1 cellular context compared by ENCODE assay signal in the genomic region with DNA sequence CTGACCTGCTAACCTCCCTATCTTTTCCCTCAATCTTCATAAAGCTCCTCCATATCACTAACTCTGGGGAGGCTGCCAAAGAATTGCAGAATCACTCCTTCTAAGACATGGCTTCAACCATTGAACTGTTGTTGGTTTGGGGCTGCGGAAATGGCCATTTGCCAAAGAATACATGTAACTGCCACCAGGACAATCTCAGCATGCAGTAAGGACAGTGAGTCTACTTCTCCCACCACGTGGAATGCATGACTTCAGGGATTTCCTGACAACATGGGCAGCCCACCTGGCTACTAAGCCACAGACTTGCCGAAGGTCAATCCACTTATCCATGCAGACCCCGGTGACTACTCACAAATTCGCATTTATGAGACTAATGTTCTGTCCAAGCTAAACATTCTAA.
TF ChIP-seq lines count a peak whose summit lies in the region.

No MANE protein-coding gene starts in this region.

TF ChIP-seq in HEK293, 187 proteins besides CTCF, POLR2A, EP300 and RAD21 (continued from another document):
- TF ChIP-seq ZNF621 (tag by site-specific recombination; IDR thresholded peaks at IDR 0.05) (no peak), ZXDB (tag by site-specific recombination; IDR thresholded peaks at IDR 0.05) (peak; percentile 63; the same call in 1 of the 2 replicates), ZNF555 (tag by site-specific recombination; conservative IDR thresholded peaks at IDR 0.05) (no peak), ZNF548 (tag by site-specific recombination; IDR thresholded peaks at IDR 0.05) (no peak), ZNF133 (tag by site-specific recombination; IDR thresholded peaks at IDR 0.05) (0 out of 2 replicates have a peak, but pooled peaks have one; percentile 24), TRIM28 (IDR thresholded peaks at IDR 0.05; ENCODE audit: borderline replicate concordance, low read length) (no peak), ZNF529 (tag by site-specific recombination; IDR thresholded peaks at IDR 0.05; ENCODE audit: insufficient replicate concordance) (no peak), WT1 (tag by site-specific recombination; IDR thresholded peaks at IDR 0.05) (peak; percentile 40; the same call in 1 of the 2 replicates), SP3 (tag by site-specific recombination; IDR thresholded peaks at IDR 0.05) (no peak), ZNF266 (tag by site-specific recombination; IDR thresholded peaks at IDR 0.05; ENCODE audit: low read depth) (no peak), KLF16 (tag by site-specific recombination; IDR thresholded peaks at IDR 0.05) (no peak)
- TF ChIP-seq, protein P1, sequence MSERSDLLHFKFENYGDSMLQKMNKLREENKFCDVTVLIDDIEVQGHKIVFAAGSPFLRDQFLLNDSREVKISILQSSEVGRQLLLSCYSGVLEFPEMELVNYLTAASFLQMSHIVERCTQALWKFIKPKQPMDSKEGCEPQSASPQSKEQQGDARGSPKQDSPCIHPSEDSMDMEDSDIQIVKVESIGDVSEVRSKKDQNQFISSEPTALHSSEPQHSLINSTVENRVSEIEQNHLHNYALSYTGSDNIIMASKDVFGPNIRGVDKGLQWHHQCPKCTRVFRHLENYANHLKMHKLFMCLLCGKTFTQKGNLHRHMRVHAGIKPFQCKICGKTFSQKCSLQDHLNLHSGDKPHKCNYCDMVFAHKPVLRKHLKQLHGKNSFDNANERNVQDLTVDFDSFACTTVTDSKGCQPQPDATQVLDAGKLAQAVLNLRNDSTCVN (tag by site-specific recombination; optimal IDR thresholded peaks at IDR 0.05): no peak
- TF ChIP-seq, protein P2, sequence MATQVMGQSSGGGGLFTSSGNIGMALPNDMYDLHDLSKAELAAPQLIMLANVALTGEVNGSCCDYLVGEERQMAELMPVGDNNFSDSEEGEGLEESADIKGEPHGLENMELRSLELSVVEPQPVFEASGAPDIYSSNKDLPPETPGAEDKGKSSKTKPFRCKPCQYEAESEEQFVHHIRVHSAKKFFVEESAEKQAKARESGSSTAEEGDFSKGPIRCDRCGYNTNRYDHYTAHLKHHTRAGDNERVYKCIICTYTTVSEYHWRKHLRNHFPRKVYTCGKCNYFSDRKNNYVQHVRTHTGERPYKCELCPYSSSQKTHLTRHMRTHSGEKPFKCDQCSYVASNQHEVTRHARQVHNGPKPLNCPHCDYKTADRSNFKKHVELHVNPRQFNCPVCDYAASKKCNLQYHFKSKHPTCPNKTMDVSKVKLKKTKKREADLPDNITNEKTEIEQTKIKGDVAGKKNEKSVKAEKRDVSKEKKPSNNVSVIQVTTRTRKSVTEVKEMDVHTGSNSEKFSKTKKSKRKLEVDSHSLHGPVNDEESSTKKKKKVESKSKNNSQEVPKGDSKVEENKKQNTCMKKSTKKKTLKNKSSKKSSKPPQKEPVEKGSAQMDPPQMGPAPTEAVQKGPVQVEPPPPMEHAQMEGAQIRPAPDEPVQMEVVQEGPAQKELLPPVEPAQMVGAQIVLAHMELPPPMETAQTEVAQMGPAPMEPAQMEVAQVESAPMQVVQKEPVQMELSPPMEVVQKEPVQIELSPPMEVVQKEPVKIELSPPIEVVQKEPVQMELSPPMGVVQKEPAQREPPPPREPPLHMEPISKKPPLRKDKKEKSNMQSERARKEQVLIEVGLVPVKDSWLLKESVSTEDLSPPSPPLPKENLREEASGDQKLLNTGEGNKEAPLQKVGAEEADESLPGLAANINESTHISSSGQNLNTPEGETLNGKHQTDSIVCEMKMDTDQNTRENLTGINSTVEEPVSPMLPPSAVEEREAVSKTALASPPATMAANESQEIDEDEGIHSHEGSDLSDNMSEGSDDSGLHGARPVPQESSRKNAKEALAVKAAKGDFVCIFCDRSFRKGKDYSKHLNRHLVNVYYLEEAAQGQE (tag by site-specific recombination; IDR thresholded peaks at IDR 0.05): no peak
